ENCODE assay signal across 8 cellular contexts in genomic region chr5:179518369-179518768, GRCh38. TPM values are rescaled to one million over a fixed set of nuclear protein-coding genes. Genes with fewer than 3 reads are reported as not detected.
DNase-seq lines count a peak whose midpoint lies in the region; ATAC-seq and TF ChIP-seq lines count a peak whose summit lies in the region.
"Not testable (repeated sequence)": the region's sequence is repeated elsewhere in the genome, so short reads cannot be mapped to it uniquely, and the experiment has no call there.

No MANE protein-coding gene starts in this region.

- not testable (repeated sequence) for H3K4me1 ChIP-seq in Panc1 (ENCODE audit: control insufficient read depth, insufficient read depth, low read length)

- ATAC-seq in GM18498 (IDR thresholded peaks at IDR 0.05; ENCODE audit: unreplicated experiment), result peak; percentile 81
- ATAC-seq in GM18907 (IDR thresholded peaks at IDR 0.05; ENCODE audit: unreplicated experiment), result peak; percentile 81
- ATAC-seq in GM21360 (IDR thresholded peaks at IDR 0.05; ENCODE audit: unreplicated experiment), result peak; percentile 95
- peak; percentile 77 for ATAC-seq in HG02623 (IDR thresholded peaks at IDR 0.05; ENCODE audit: unreplicated experiment)
- ATAC-seq in HG03025 (IDR thresholded peaks at IDR 0.05; ENCODE audit: low FRiP score, unreplicated experiment), result peak; percentile 75
- ATAC-seq in HG03432 (IDR thresholded peaks at IDR 0.05; ENCODE audit: unreplicated experiment), result peak; percentile 68
- 0 out of 2 replicates have a peak, but pooled peaks have one; percentile 26 for ATAC-seq in Panc1

- H3K27ac ChIP-seq in Panc1 (ENCODE audit: low read length), result not testable (repeated sequence)

- POLR2A ChIA-PET in Panc1 (lab: Charles Lee), result not testable (repeated sequence)

- TF ChIP-seq CTCF in Panc1 (IDR thresholded peaks at IDR 0.05), result not testable (repeated sequence)

- not testable (repeated sequence) for BruUV-seq in Panc1 (replicated peaks; lab: Mats Ljungman, UMichigan)

- not testable (repeated sequence) for DNase-seq in Panc1 (ENCODE audit: low read depth, low spot score)
- peak; percentile 26 for DNase-seq in mesenteric fat pad (ENCODE audit: low spot score)

- CTCF ChIA-PET in Panc1 (lab: Charles Lee), result not testable (repeated sequence)

- intact Hi-C loops in Panc1 (cut with micrococcal nuclease; ENCODE audit: unreplicated experiment), result not testable (repeated sequence)

- H3K27me3 ChIP-seq in Panc1 (ENCODE audit: control insufficient read depth, insufficient read depth, low read length), result not testable (repeated sequence)

- H3K9me3 ChIP-seq in Panc1 (ENCODE audit: control insufficient read depth, insufficient read depth, low read depth, low read length), result not testable (repeated sequence)

- H3K4me3 ChIP-seq in Panc1 (ENCODE audit: low read depth in 2 of 2, low read length in 2 of 2), result not testable (repeated sequence)

- in situ Hi-C loops in Panc1 (cut with HindIII; ENCODE audit: low pct_unique_long_range_greater_than_20kb, low sequenced_read_pairs), result not testable (repeated sequence)

- H3K36me3 ChIP-seq in Panc1 (ENCODE audit: control insufficient read depth, insufficient read depth, low read length), result not testable (repeated sequence)

RNA-seq across cellular contexts. Expression of gene RUFY1, which starts 32.0 kb away (rescaled TPM):
- 66.3 TPM for total RNA-seq in Panc1 (2021; ENCODE audit: unreplicated experiment)
- polyA plus RNA-seq in Panc1 (2012; ENCODE audit: insufficient read length), result 51.6 TPM
- 40.9 TPM for total RNA-seq in mesenteric fat pad

Comparison
In these comparisons a context has a peak if more than half of its experiments do, and no peak if none do; other contexts are left out.
1. ATAC-seq: peak in every context shown above with its lines; median percentile 95 in GM21360; 81 in GM18498; 81 in GM18907; 77 in HG02623; 75 in HG03025; 68 in HG03432; 26 in Panc1.